Comparison of ENCODE assay signal across 8 cellular contexts in the genomic region with DNA sequence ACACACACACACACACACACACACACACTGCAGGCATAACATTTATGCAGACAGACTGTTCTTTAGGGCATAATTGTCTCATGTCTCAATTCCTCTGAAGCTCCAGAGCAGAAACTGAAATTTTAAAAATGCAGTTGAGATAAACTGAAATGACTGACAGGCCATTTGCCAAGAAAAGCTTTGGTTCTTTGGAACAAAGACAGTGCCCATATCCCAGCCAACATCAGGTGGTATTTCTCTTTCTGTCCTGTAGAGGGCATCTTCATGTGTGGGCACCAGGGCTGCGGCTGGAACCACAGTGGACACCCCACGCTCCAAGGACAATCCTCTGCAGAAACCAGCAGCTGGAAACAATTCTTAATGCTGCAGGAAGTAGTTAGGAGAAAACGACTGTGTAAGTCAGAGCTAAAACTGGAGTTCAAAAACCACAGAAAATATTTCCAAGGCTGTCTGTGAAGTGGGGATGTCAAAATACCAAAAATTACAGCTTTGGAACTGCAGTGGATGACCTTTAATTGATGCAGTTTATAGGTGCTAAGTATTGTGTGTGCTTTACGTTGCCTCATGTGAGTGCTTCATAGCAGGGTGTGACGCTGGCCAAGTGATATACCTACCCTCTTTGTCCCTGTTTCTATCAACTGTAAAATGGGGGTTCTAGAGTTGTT. TPM values are rescaled to one million over a fixed set of nuclear protein-coding genes. Genes with fewer than 3 reads are reported as not detected.
DNase-seq lines count a peak whose midpoint lies in the region; ATAC-seq and TF ChIP-seq lines count a peak whose summit lies in the region.

No MANE protein-coding gene starts in this region.

- no peak overlapping the region for H3K4me2 ChIP-seq in mesenchymal stem cell (ENCODE audit: low read length, poor library complexity, severe bottlenecking)

- peaks cover 25% of the 10 kb centered on the region for H3K4me1 Mint-ChIP-seq in activated CD4-positive, alpha-beta T cell treated with anti-CD3 and anti-CD28 coated beads for 36 hours

- POLR2A ChIA-PET in activated CD4-positive, alpha-beta T cell treated with anti-CD3 and anti-CD28 coated beads for 36 hours (lab: Charles Lee): no interaction called here

- H3K79me1 ChIP-seq in mesenchymal stem cell (replicated peaks; ENCODE audit: low read length, poor library complexity, severe bottlenecking): no peaks in the 10 kb centered on the region

- H3K4me3 Mint-ChIP-seq in activated CD4-positive, alpha-beta T cell treated with anti-CD3 and anti-CD28 coated beads for 36 hours: no peak overlapping the region

- TF ChIP-seq CTCF in astrocyte of the spinal cord (IDR thresholded peaks at IDR 0.05; ENCODE audit: low read depth, low read length): peak; percentile 57

- no peak overlapping the region for H2AFZ ChIP-seq in mesenchymal stem cell (ENCODE audit: low read depth, low read length)

- peaks cover 1% of the 10 kb centered on the region for H3K4me1 ChIP-seq in mesenchymal stem cell (ENCODE audit: control insufficient read depth, insufficient read depth, low read depth, low read length)

- no peaks in the 10 kb centered on the region for H3K27me3 ChIP-seq in mesenchymal stem cell (ENCODE audit: control insufficient read depth in 1 of 2, insufficient read depth in 1 of 2, low read length in 2 of 2)

- no peak overlapping the region for H3K23ac ChIP-seq in mesenchymal stem cell (ENCODE audit: low read length in 2 of 2)

- CTCF ChIA-PET in activated CD4-positive, alpha-beta T cell treated with anti-CD3 and anti-CD28 coated beads for 36 hours (lab: Charles Lee): interaction anchor here (0.7 to 4.0 kb wide), 12 partner anchors 10 to 349 kb away, joined by 3 to 21 read pairs (median 4); partner anchors contain the start of gene ZNF263

- H3K36me3 Mint-ChIP-seq in activated CD4-positive, alpha-beta T cell treated with anti-CD3 and anti-CD28 coated beads for 36 hours (ENCODE audit: low read depth): peaks cover 28% of the 10 kb centered on the region

- H3K14ac ChIP-seq in mesenchymal stem cell (ENCODE audit: low read length in 2 of 2): no peak overlapping the region

- no peak overlapping the region for H2AK5ac ChIP-seq in mesenchymal stem cell (ENCODE audit: low read length, severe bottlenecking)

- H3K9ac ChIP-seq in mesenchymal stem cell (ENCODE audit: low read length): no peak overlapping the region

- H3K27ac Mint-ChIP-seq in activated CD4-positive, alpha-beta T cell treated with anti-CD3 and anti-CD28 coated beads for 36 hours: no peak overlapping the region

- no peak overlapping the region for H3K4me3 ChIP-seq in astrocyte of the spinal cord (ENCODE audit: low read depth, low read length)
- H3K4me3 ChIP-seq in mesenchymal stem cell (ENCODE audit: insufficient read depth in 1 of 2, low read depth in 1 of 2, low read length in 2 of 2): peak overlapping the region in 1 of 2 experiments; percentile 46

- H2BK15ac ChIP-seq in mesenchymal stem cell (ENCODE audit: low read depth, poor library complexity, severe bottlenecking): no peak overlapping the region

- DNase-seq in activated CD4-positive, alpha-beta T cell treated with anti-CD3 and anti-CD28 coated beads for 36 hours: peak; percentile 28
- no peak for DNase-seq in activated CD4-positive, alpha-beta T cell treated with anti-CD3 and anti-CD28 coated beads, Interleukin-2, amount 50 U/mL, for 1 hour
- DNase-seq in NCI-H1105 treated with DMSO at 0.1 percent for 48 hours (lab: John Stamatoyannopoulos, UW) (peak; percentile 45), astrocyte of the spinal cord (ENCODE audit: low read depth, low spot score) (no peak), mesenchymal stem cell (peak; percentile 57)
- no peak for DNase-seq in activated effector memory CD4-positive, alpha-beta T cell treated with anti-CD3 and anti-CD28 coated beads, Interleukin-2, amount 50 U/mL, for 16 hours
- no peak for DNase-seq in effector CD8-positive, alpha-beta T cell (lab: John Stamatoyannopoulos, UW)

- peaks cover 16% of the 10 kb centered on the region for H3K9me3 Mint-ChIP-seq in activated CD4-positive, alpha-beta T cell treated with anti-CD3 and anti-CD28 coated beads for 36 hours (ENCODE audit: low read depth)

- H2BK12ac ChIP-seq in mesenchymal stem cell (ENCODE audit: low read length in 2 of 2): no peak overlapping the region

- no peak overlapping the region for H4K91ac ChIP-seq in mesenchymal stem cell (ENCODE audit: low read length)

- 62% methylated on average over 4 of the region's 5 CpGs for WGBS in mesenchymal stem cell

- no peaks in the 10 kb centered on the region for H3K9me3 ChIP-seq in mesenchymal stem cell (ENCODE audit: control insufficient read depth, low read length)

- no peak for ATAC-seq in activated CD4-positive, alpha-beta T cell treated with anti-CD3 and anti-CD28 coated beads for 36 hours
- no peak for ATAC-seq in HG02759 (IDR thresholded peaks at IDR 0.05; ENCODE audit: unreplicated experiment)

- H4K8ac ChIP-seq in mesenchymal stem cell (ENCODE audit: low read length): no peak overlapping the region

- H3K27ac ChIP-seq in mesenchymal stem cell (ENCODE audit: low read length, poor library complexity, severe bottlenecking): no peak overlapping the region

- H3K18ac ChIP-seq in mesenchymal stem cell (ENCODE audit: low read depth in 1 of 2, low read length in 2 of 2): no peak overlapping the region

- peaks cover 0 to 16% of the 10 kb centered on the region in 2 experiments for H3K36me3 ChIP-seq in mesenchymal stem cell (ENCODE audit: control insufficient read depth in 1 of 2, insufficient read depth in 2 of 2, low read depth in 1 of 2, low read length in 2 of 2)

- H3K27me3 Mint-ChIP-seq in activated CD4-positive, alpha-beta T cell treated with anti-CD3 and anti-CD28 coated beads for 36 hours: no peaks in the 10 kb centered on the region

- in situ Hi-C loops in astrocyte of the spinal cord (cut with HindIII; ENCODE audit: low sequenced_read_pairs): no loop called here

- intact Hi-C loops in activated CD4-positive, alpha-beta T cell treated with anti-CD3 and anti-CD28 coated beads for 36 hours (cut with DNase I, micrococcal nuclease): no loop called here

- no peak overlapping the region for H3K4ac ChIP-seq in mesenchymal stem cell (ENCODE audit: low read depth in 1 of 2, low read length in 2 of 2)

- H2BK5ac ChIP-seq in mesenchymal stem cell (ENCODE audit: low read depth, low read length, poor library complexity, severe bottlenecking): no peak overlapping the region

- H2BK120ac ChIP-seq in mesenchymal stem cell (ENCODE audit: low read depth, low read length): no peak overlapping the region

RNA-seq across cellular contexts. Expression of gene MEFV, which starts 10.6 kb away (rescaled TPM):
- total RNA-seq in activated CD4-positive, alpha-beta T cell treated with anti-CD3 and anti-CD28 coated beads for 36 hours: under 1 TPM; 0.09 to 0.14 TPM
- not detected for polyA plus RNA-seq in mesenchymal stem cell (2013, experiment 1 of 2)
- polyA plus RNA-seq in mesenchymal stem cell (2013, experiment 2 of 2): not detected

RNA-seq across cellular contexts. Expression of gene ZNF263, which starts 16.3 kb away (rescaled TPM):
- 10 to 100 TPM; 19.2 to 19.6 TPM for total RNA-seq in activated CD4-positive, alpha-beta T cell treated with anti-CD3 and anti-CD28 coated beads for 36 hours
- polyA plus RNA-seq in mesenchymal stem cell (2013, experiment 1 of 2): 17.6 TPM
- polyA plus RNA-seq in mesenchymal stem cell (2013, experiment 2 of 2): 17.5 TPM

RNA-seq across cellular contexts. Expression of gene ZNF200, which starts 32.0 kb away (rescaled TPM):
- 1 to 10 TPM; 8.3 to 9.0 TPM for total RNA-seq in activated CD4-positive, alpha-beta T cell treated with anti-CD3 and anti-CD28 coated beads for 36 hours
- 4.7 TPM for polyA plus RNA-seq in mesenchymal stem cell (2013, experiment 1 of 2)
- 4.2 TPM for polyA plus RNA-seq in mesenchymal stem cell (2013, experiment 2 of 2)

RNA-seq across cellular contexts. Expression of gene TIGD7, which starts 38.2 kb away (rescaled TPM):
- total RNA-seq in activated CD4-positive, alpha-beta T cell treated with anti-CD3 and anti-CD28 coated beads for 36 hours: 1 to 10 TPM; 2.9 TPM
- 2.1 TPM for polyA plus RNA-seq in mesenchymal stem cell (2013, experiment 1 of 2)
- polyA plus RNA-seq in mesenchymal stem cell (2013, experiment 2 of 2): 2.2 TPM

RNA-seq across cellular contexts. Expression of gene ZNF75A, which starts 38.3 kb away (rescaled TPM):
- total RNA-seq in activated CD4-positive, alpha-beta T cell treated with anti-CD3 and anti-CD28 coated beads for 36 hours: 10 to 100 TPM; 23.2 to 27.4 TPM
- 10.0 TPM for polyA plus RNA-seq in mesenchymal stem cell (2013, experiment 1 of 2)
- polyA plus RNA-seq in mesenchymal stem cell (2013, experiment 2 of 2): 9.4 TPM

Comparison
In these comparisons a context has a peak if more than half of its experiments do, and no peak if none do; other contexts are left out.
1. DNase-seq: peak in activated CD4-positive, alpha-beta T cell treated with anti-CD3 and anti-CD28 coated beads for 36 hours (single experiment), NCI-H1105 treated with DMSO at 0.1 percent for 48 hours (single experiment) and mesenchymal stem cell (single experiment); none in activated CD4-positive, alpha-beta T cell treated with anti-CD3 and anti-CD28 coated beads, Interleukin-2, amount 50 U/mL, for 1 hour (single experiment), astrocyte of the spinal cord (single experiment), activated effector memory CD4-positive, alpha-beta T cell treated with anti-CD3 and anti-CD28 coated beads, Interleukin-2, amount 50 U/mL, for 16 hours (single experiment) and effector CD8-positive, alpha-beta T cell (single experiment).